In genomic region chr5:143316337-143316736, GRCh38 we compare ENCODE assay signal across 14 cellular contexts.
"Had no signal": no experiment of that assay in that cellular context is flagged by ENCODE, and none has a peak within 500 bp of the region (broad histone marks: within the 10 kb centered on the region; RNA-seq: fewer than 3 reads in every experiment).

No MANE protein-coding gene starts in this region.

- H3K4me3 ChIP-seq: dorsolateral prefrontal cortex, neural progenitor cell, pancreas, upper lobe of left lung had no signal

- H3K4me2 ChIP-seq: neural progenitor cell had no signal

- H3K9ac ChIP-seq: neural progenitor cell had no signal

- H3K36me3 ChIP-seq: neural progenitor cell, pancreas had no signal

- DNase-seq: activated naive CD4-positive, alpha-beta T cell treated with anti-CD3 and anti-CD28 coated beads, Interleukin-2, amount 10 ng/mL, durations not matched to agents 7 days and 5 days; left colon; naive B cell; pancreas; small intestine; stimulated activated naive CD8-positive, alpha-beta T cell treated with anti-CD3 and anti-CD28 coated beads, Interleukin-15, Interleukin-2, amounts not matched to agents 100 U/mL and 50 U/mL, for 24 hours; T-cell; T1000; upper lobe of left lung had no signal

- H3K27ac ChIP-seq: neural progenitor cell, pancreas, upper lobe of left lung had no signal

- H3K27me3 ChIP-seq: dorsolateral prefrontal cortex, neural progenitor cell, pancreas, upper lobe of left lung had no signal

- H2AFZ ChIP-seq: neural progenitor cell had no signal

- H3K9me3 ChIP-seq: pancreas, upper lobe of left lung had no signal

- ATAC-seq: activated CD4-positive, CD25-positive, alpha-beta regulatory T cell treated with anti-CD3 and anti-CD28 coated beads, Interleukin-2, amount 50 U/mL, for 24 hours; left colon; stimulated activated naive CD8-positive, alpha-beta T cell treated with anti-CD3 and anti-CD28 coated beads, Interleukin-15, Interleukin-2, amounts not matched to agents 100 U/mL and 50 U/mL, for 24 hours; T-cell had no signal

- FAIRE-seq: astrocyte, islet of Langerhans, pancreas, small intestine had no signal
